26 cellular contexts compared by ENCODE assay signal in the genomic region with DNA sequence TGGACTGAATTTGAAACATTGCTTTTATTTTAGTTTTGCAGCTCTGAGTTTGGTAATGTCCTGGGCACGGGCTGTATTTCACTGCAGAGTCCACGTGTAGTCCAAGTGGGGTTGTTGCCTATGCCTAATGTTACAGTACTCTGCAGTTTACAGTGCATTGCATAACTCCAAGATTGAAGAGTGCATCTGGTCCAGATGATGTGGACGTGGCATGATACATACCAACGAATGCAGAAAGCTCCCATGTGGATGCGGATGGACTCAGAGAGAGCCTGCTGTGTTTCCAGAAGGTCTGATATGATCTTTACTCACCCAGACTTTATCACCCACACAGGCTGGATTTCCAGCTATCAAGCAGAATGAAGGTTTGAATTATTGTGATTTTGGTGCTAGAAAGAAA. TPM values are rescaled to one million over a fixed set of nuclear protein-coding genes. Genes with fewer than 3 reads are reported as not detected.
DNase-seq lines count a peak whose midpoint lies in the region; ATAC-seq and TF ChIP-seq lines count a peak whose summit lies in the region.
"Had no signal": no experiment of that assay in that cellular context is flagged by ENCODE, and none has a peak within 500 bp of the region (broad histone marks: within the 10 kb centered on the region; RNA-seq: fewer than 3 reads in every experiment).

No MANE protein-coding gene starts in this region.

- H3K4me3 Mint-ChIP-seq in natural killer cell treated with Interleukin-12 subunit alpha and Interleukin-12 subunit beta and Interleukin-15 and Interleukin-18, amount 100 ng/mL, for 72 hours = no peak overlapping the region
- H3K4me3 Mint-ChIP-seq: CD4-positive, alpha-beta memory T cell had no signal

- no peaks in the 10 kb centered on the region for H3K36me3 Mint-ChIP-seq in natural killer cell treated with Interleukin-12 subunit alpha and Interleukin-12 subunit beta and Interleukin-15 and Interleukin-18, amount 100 ng/mL, for 72 hours
- H3K36me3 Mint-ChIP-seq: CD4-positive, alpha-beta memory T cell had no signal

- H3K9me3 Mint-ChIP-seq in natural killer cell treated with Interleukin-12 subunit alpha and Interleukin-12 subunit beta and Interleukin-15 and Interleukin-18, amount 100 ng/mL, for 72 hours = no peaks in the 10 kb centered on the region
- H3K9me3 Mint-ChIP-seq: CD4-positive, alpha-beta memory T cell had no signal

- no peaks in the 10 kb centered on the region for H3K4me1 Mint-ChIP-seq in natural killer cell treated with Interleukin-12 subunit alpha and Interleukin-12 subunit beta and Interleukin-15 and Interleukin-18, amount 100 ng/mL, for 72 hours (ENCODE audit: low read depth in 2 of 2)
- H3K4me1 Mint-ChIP-seq: CD4-positive, alpha-beta memory T cell had no signal

- no peak overlapping the region for H3K27ac Mint-ChIP-seq in natural killer cell treated with Interleukin-12 subunit alpha and Interleukin-12 subunit beta and Interleukin-15 and Interleukin-18, amount 100 ng/mL, for 72 hours
- H3K27ac Mint-ChIP-seq: CD4-positive, alpha-beta memory T cell had no signal

- ATAC-seq in natural killer cell treated with Interleukin-12 subunit alpha and Interleukin-12 subunit beta and Interleukin-15 and Interleukin-18, amount 100 ng/mL, for 72 hours = no peak
- ATAC-seq: HCT116, Panc1 had no signal

- peak; percentile 67 for DNase-seq in AG09309 (ENCODE audit: low read depth)
- DNase-seq in MV-4-11 (lab: John Stamatoyannopoulos, UW) = peak; percentile 10
- DNase-seq in amniotic epithelial cell (ENCODE audit: low read depth) = peak; percentile 54
- DNase-seq in foreskin fibroblast = peak; percentile 60
- no peak for DNase-seq in medulla oblongata (ENCODE audit: extremely low spot score)
- no peak for DNase-seq in natural killer cell treated with Interleukin-12 subunit alpha and Interleukin-12 subunit beta and Interleukin-15 and Interleukin-18, amount 100 ng/mL, for 72 hours (ENCODE audit: low spot score)
- no peak for DNase-seq in NCI-H1417 (lab: John Stamatoyannopoulos, UW)
- DNase-seq: 8988T; ACHN; C1 segment of cervical spinal cord; CD4-positive, alpha-beta memory T cell; COR-L47; DMS53; KBM-7; MM.1S; NCI-H1048; NCI-H1417 treated with DMSO at 0.1 percent for 48 hours; NCI-H1694 treated with DMSO at 0.1 percent for 48 hours; NCI-H2081; NCI-H2227 treated with DMSO at 0.1 percent for 48 hours; NCI-H526 treated with DMSO at 0.1 percent for 48 hours; SHP77 had no signal

- TF ChIP-seq CTCF in AG09309 (IDR thresholded peaks at IDR 0.05; ENCODE audit: control insufficient read depth, insufficient read depth, low read depth, low read length, missing control alignments) (no peak), foreskin fibroblast (IDR thresholded peaks at IDR 0.05; ENCODE audit: low read depth, low read length) (no peak)

- H3K4me3 ChIP-seq in AG09309 (ENCODE audit: control insufficient read depth, low read depth, low read length) (no peak overlapping the region), foreskin fibroblast (ENCODE audit: low read depth in 1 of 2, low read length in 2 of 2) (no peak overlapping the region)

- peaks cover 17 to 18% of the 10 kb centered on the region in 2 donors for H3K27me3 Mint-ChIP-seq in natural killer cell treated with Interleukin-12 subunit alpha and Interleukin-12 subunit beta and Interleukin-15 and Interleukin-18, amount 100 ng/mL, for 72 hours

RNA-seq across cellular contexts. Expression of gene CCDC68, which starts 44.4 kb away (rescaled TPM):
- total RNA-seq in natural killer cell treated with Interleukin-12 subunit alpha and Interleukin-12 subunit beta and Interleukin-15 and Interleukin-18, amount 100 ng/mL, for 72 hours = under 1 TPM in 1 of 2 donors, not detected in 1; 0.74 TPM
- total RNA-seq: H4, SK-MEL-5 had no signal

Comparison
In these comparisons a context has a peak if more than half of its experiments do, and no peak if none do; other contexts are left out.
1. DNase-seq: peak in AG09309 (single experiment), MV-4-11 (single experiment), amniotic epithelial cell (single experiment) and foreskin fibroblast (2 of 2); none in medulla oblongata (single experiment), natural killer cell treated with Interleukin-12 subunit alpha and Interleukin-12 subunit beta and Interleukin-15 and Interleukin-18, amount 100 ng/mL, for 72 hours (single experiment) and NCI-H1417 (0 of 3).